ENCODE assay signal across 24 cellular contexts in genomic region chr10:58359541-58359940, GRCh38. TPM values are rescaled to one million over a fixed set of nuclear protein-coding genes. Genes with fewer than 3 reads are reported as not detected.
DNase-seq lines count a peak whose midpoint lies in the region; ATAC-seq and TF ChIP-seq lines count a peak whose summit lies in the region.
"Had no signal": no experiment of that assay in that cellular context is flagged by ENCODE, and none has a peak within 500 bp of the region (broad histone marks: within the 10 kb centered on the region; RNA-seq: fewer than 3 reads in every experiment).

No MANE protein-coding gene starts in this region.

- POLR2A ChIA-PET in WTC11 (lab: Charles Lee), result no interaction called here

- peak overlapping the region; percentile 3 for H3K27ac Mint-ChIP-seq in activated naive CD8-positive, alpha-beta T cell
- no peak overlapping the region for H3K27ac Mint-ChIP-seq in activated naive CD8-positive, alpha-beta T cell treated with anti-CD3 and anti-CD28 coated beads, Interleukin-2, amount 50 U/mL, for 24 hours
- H3K27ac Mint-ChIP-seq in T-helper 17 cell (peak overlapping the region; percentile 1), nephron progenitor cell (peak overlapping the region; percentile 29), type B pancreatic cell (peak overlapping the region; percentile 91), WTC11 (no peak overlapping the region)
- H3K27ac Mint-ChIP-seq: IgD-negative memory B cell had no signal

- H3K27me3 Mint-ChIP-seq in activated naive CD8-positive, alpha-beta T cell, result no peaks in the 10 kb centered on the region
- no peaks in the 10 kb centered on the region for H3K27me3 Mint-ChIP-seq in activated naive CD8-positive, alpha-beta T cell treated with anti-CD3 and anti-CD28 coated beads, Interleukin-2, amount 50 U/mL, for 24 hours
- H3K27me3 Mint-ChIP-seq in T-helper 17 cell, result no peaks in the 10 kb centered on the region
- H3K27me3 Mint-ChIP-seq in nephron progenitor cell (ENCODE audit: low read depth, poor library complexity), result no peaks in the 10 kb centered on the region
- H3K27me3 Mint-ChIP-seq in type B pancreatic cell, result no peaks in the 10 kb centered on the region
- H3K27me3 Mint-ChIP-seq in WTC11 (ENCODE audit: low read depth), result no peaks in the 10 kb centered on the region
- H3K27me3 Mint-ChIP-seq: CD4-positive, alpha-beta T cell; IgD-negative memory B cell had no signal

- no peak for ATAC-seq in activated naive CD8-positive, alpha-beta T cell treated with anti-CD3 and anti-CD28 coated beads, Interleukin-2, amount 50 U/mL, for 24 hours
- ATAC-seq in T-helper 17 cell, result peak; percentile 16
- ATAC-seq in WTC11, result no peak
- ATAC-seq: A549, GM12878 had no signal

- no peaks in the 10 kb centered on the region for H3K9me3 Mint-ChIP-seq in activated naive CD8-positive, alpha-beta T cell (ENCODE audit: low read depth)
- no peaks in the 10 kb centered on the region for H3K9me3 Mint-ChIP-seq in activated naive CD8-positive, alpha-beta T cell treated with anti-CD3 and anti-CD28 coated beads, Interleukin-2, amount 50 U/mL, for 24 hours
- H3K9me3 Mint-ChIP-seq in nephron progenitor cell, result no peaks in the 10 kb centered on the region
- H3K9me3 Mint-ChIP-seq in type B pancreatic cell, result no peaks in the 10 kb centered on the region
- no peaks in the 10 kb centered on the region for H3K9me3 Mint-ChIP-seq in WTC11
- H3K9me3 Mint-ChIP-seq: CD4-positive, alpha-beta T cell; IgD-negative memory B cell had no signal

- TF ChIP-seq CTCF in nephron progenitor cell (IDR thresholded peaks at IDR 0.05) (no peak), type B pancreatic cell (conservative IDR thresholded peaks at IDR 0.05) (no peak), WTC11 (IDR thresholded peaks at IDR 0.05) (no peak)

- peaks cover 34% of the 10 kb centered on the region for H3K4me1 Mint-ChIP-seq in activated naive CD8-positive, alpha-beta T cell (ENCODE audit: low read depth)
- peaks cover 41% of the 10 kb centered on the region for H3K4me1 Mint-ChIP-seq in activated naive CD8-positive, alpha-beta T cell treated with anti-CD3 and anti-CD28 coated beads, Interleukin-2, amount 50 U/mL, for 24 hours
- peaks cover 29% of the 10 kb centered on the region for H3K4me1 Mint-ChIP-seq in T-helper 17 cell
- H3K4me1 Mint-ChIP-seq in nephron progenitor cell, result peaks cover 13% of the 10 kb centered on the region
- H3K4me1 Mint-ChIP-seq in type B pancreatic cell (ENCODE audit: unreplicated experiment), result peaks cover 20% of the 10 kb centered on the region
- H3K4me1 Mint-ChIP-seq in WTC11, result peaks cover 15% of the 10 kb centered on the region

- in situ Hi-C loops in KBM-7 (cut with MboI; ENCODE audit: low pct_unique_long_range_greater_than_20kb, low sequenced_read_pairs), result no loop called here

- no peak for DNase-seq in activated naive CD8-positive, alpha-beta T cell treated with anti-CD3 and anti-CD28 coated beads, Interleukin-2, amount 50 U/mL, for 24 hours
- DNase-seq in T-helper 17 cell, result no peak
- DNase-seq in nephron progenitor cell, result no peak
- no peak for DNase-seq in type B pancreatic cell (ENCODE audit: extremely low spot score, unreplicated experiment)
- no peak for DNase-seq in WTC11 (ENCODE audit: low spot score)
- DNase-seq in DMS 273 (lab: John Stamatoyannopoulos, UW; ENCODE audit: unreplicated experiment), result no peak
- DNase-seq in KBM-7, result no peak
- DNase-seq: BE2C; CD4-positive, alpha-beta T cell; COR-L47; DMS 273 treated with DMSO at 0.1 percent for 48 hours; DND-41; Karpas-422; NCI-H1105 treated with DMSO at 0.1 percent for 48 hours; NCI-H2029 treated with DMSO at 0.1 percent for 48 hours; NCI-H226; NCI-H524; NCI-H774; NK-92 treated with Interleukin-12 subunit alpha and Interleukin-12 subunit beta, amount 100 ng/mL, for 24 hours; SHP77 treated with DMSO at 0.1 percent for 48 hours had no signal

- H3K4me3 Mint-ChIP-seq in activated naive CD8-positive, alpha-beta T cell, result no peak overlapping the region
- no peak overlapping the region for H3K4me3 Mint-ChIP-seq in activated naive CD8-positive, alpha-beta T cell treated with anti-CD3 and anti-CD28 coated beads, Interleukin-2, amount 50 U/mL, for 24 hours
- H3K4me3 Mint-ChIP-seq in T-helper 17 cell (peak overlapping the region; percentile 13), nephron progenitor cell (no peak overlapping the region), type B pancreatic cell (peak overlapping the region; percentile 45), WTC11 (no peak overlapping the region)
- H3K4me3 Mint-ChIP-seq: CD4-positive, alpha-beta T cell; IgD-negative memory B cell had no signal

- peaks cover 9% of the 10 kb centered on the region for H3K36me3 Mint-ChIP-seq in activated naive CD8-positive, alpha-beta T cell
- peaks cover 18% of the 10 kb centered on the region for H3K36me3 Mint-ChIP-seq in activated naive CD8-positive, alpha-beta T cell treated with anti-CD3 and anti-CD28 coated beads, Interleukin-2, amount 50 U/mL, for 24 hours (ENCODE audit: low read depth)
- H3K36me3 Mint-ChIP-seq in T-helper 17 cell (ENCODE audit: low read depth) (no peaks in the 10 kb centered on the region), nephron progenitor cell (ENCODE audit: low read depth) (peaks cover 13% of the 10 kb centered on the region), type B pancreatic cell (peaks cover 18% of the 10 kb centered on the region), WTC11 (peaks cover 2% of the 10 kb centered on the region)

- CTCF ChIA-PET in WTC11 (lab: Charles Lee), result no interaction called here

- H3K9me3 ChIP-seq in T-helper 17 cell (ENCODE audit: control insufficient read depth, low read length, poor library complexity, severe bottlenecking), result no peaks in the 10 kb centered on the region
- H3K9me3 ChIP-seq: A549, BE2C had no signal

TF ChIP-seq in WTC11, 78 proteins besides CTCF, POLR2A, EP300 and RAD21 (continues in another document):
- no peak for TF ChIP-seq ELF4 (CRISPR knock-in tag; IDR thresholded peaks at IDR 0.05; ENCODE audit: low read depth)
- no peak for TF ChIP-seq ZNF281 (CRISPR knock-in tag; IDR thresholded peaks at IDR 0.05)
- TF ChIP-seq PREB (CRISPR knock-in tag; IDR thresholded peaks at IDR 0.05; ENCODE audit: borderline replicate concordance), result no peak
- no peak for TF ChIP-seq PRRX2 (CRISPR knock-in tag; IDR thresholded peaks at IDR 0.05)
- TF ChIP-seq FOXJ3 (CRISPR knock-in tag; IDR thresholded peaks at IDR 0.05; ENCODE audit: borderline replicate concordance), result no peak

RNA-seq across cellular contexts. Expression of gene UBE2D1, which starts 24.7 kb away (rescaled TPM):
- 10 to 100 TPM; 10.5 to 14.6 TPM for total RNA-seq in T-helper 17 cell
- total RNA-seq in type B pancreatic cell (ENCODE audit: low replicate concordance), result 34.2 and 40.5 TPM in 2 replicates
- 23.7 to 24.6 TPM (median 23.8 TPM) in 3 replicates for total RNA-seq in WTC11 (2021)

RNA-seq across cellular contexts. Expression of gene TFAM, which starts 25.7 kb away (rescaled TPM):
- total RNA-seq in T-helper 17 cell (10 to 100 TPM; 33.9 to 40.2 TPM), type B pancreatic cell (ENCODE audit: low replicate concordance) (64.8 and 67.7 TPM in 2 replicates), WTC11 (2021) (74.4 to 77.4 TPM (median 76.1 TPM) in 3 replicates)

Comparison
In these comparisons a context has a peak if more than half of its experiments do, and no peak if none do; other contexts are left out.
1. H3K27ac Mint-ChIP-seq: peak in activated naive CD8-positive, alpha-beta T cell (single experiment), T-helper 17 cell (single experiment), nephron progenitor cell (single experiment) and type B pancreatic cell (single experiment); none in activated naive CD8-positive, alpha-beta T cell treated with anti-CD3 and anti-CD28 coated beads, Interleukin-2, amount 50 U/mL, for 24 hours (single experiment) and WTC11 (single experiment).
2. H3K4me3 Mint-ChIP-seq: peak in T-helper 17 cell (single experiment) and type B pancreatic cell (single experiment); none in activated naive CD8-positive, alpha-beta T cell (single experiment), activated naive CD8-positive, alpha-beta T cell treated with anti-CD3 and anti-CD28 coated beads, Interleukin-2, amount 50 U/mL, for 24 hours (single experiment), nephron progenitor cell (single experiment) and WTC11 (single experiment).